ENCODE assay signal across 19 cellular contexts in genomic region chr4:78675325-78675724, GRCh38.
DNase-seq lines count a peak whose midpoint lies in the region; ATAC-seq and TF ChIP-seq lines count a peak whose summit lies in the region.
"Had no signal": no experiment of that assay in that cellular context is flagged by ENCODE, and none has a peak within 500 bp of the region (broad histone marks: within the 10 kb centered on the region; RNA-seq: fewer than 3 reads in every experiment).

No MANE protein-coding gene starts in this region.

- H3K9ac ChIP-seq in SK-N-SH = no peak overlapping the region
- H3K9ac ChIP-seq: BLaER1 had no signal

- no peak for TF ChIP-seq EP300 in SK-N-SH (IDR thresholded peaks at IDR 0.05; ENCODE audit: borderline replicate concordance in 1 of 2, low read depth in 1 of 2, low read length in 1 of 2)

- no peak for TF ChIP-seq RAD21 in SK-N-SH (IDR thresholded peaks at IDR 0.05; ENCODE audit: low read length)

- WGBS in SK-N-SH (ENCODE audit: low lambda C conversion rate) = 42% methylated on average over 1 of the region's 1 CpG

- H3K4me2 ChIP-seq in SK-N-SH = no peak overlapping the region
- H3K4me2 ChIP-seq: A549, BLaER1 had no signal

- H4K20me1 ChIP-seq in SK-N-SH (ENCODE audit: insufficient read depth) = no peaks in the 10 kb centered on the region
- H4K20me1 ChIP-seq: BLaER1 had no signal

- H2AFZ ChIP-seq in SK-N-SH (ENCODE audit: low read depth) = no peak overlapping the region

- no peaks in the 10 kb centered on the region for H3K9me3 ChIP-seq in SK-N-SH
- H3K9me3 ChIP-seq: A549, BE2C had no signal

- H3K79me2 ChIP-seq in SK-N-SH (ENCODE audit: insufficient read depth) = no peaks in the 10 kb centered on the region

- CTCF ChIA-PET in SK-N-SH (lab: Yijun Ruan, JAX) (no interaction called here), activated B cell treated with CpG ODN at 0.5 μM for 24 hours (lab: Charles Lee) (no interaction called here)

- H3K36me3 Mint-ChIP-seq in activated B cell treated with CpG ODN at 0.5 μM for 24 hours (ENCODE audit: low read depth) = no peaks in the 10 kb centered on the region
- H3K36me3 Mint-ChIP-seq in stimulated activated memory B cell treated with anti-CD40 and anti-IgM and Interleukin-4, amounts not matched to agents 10 μg/mL and 1 μg/mL and 100 μg/mL, for 72 hours = no peaks in the 10 kb centered on the region
- H3K36me3 Mint-ChIP-seq: CD4-positive, alpha-beta memory T cell; CD4-positive, CD25-positive, alpha-beta regulatory T cell had no signal

- no peaks in the 10 kb centered on the region for H3K36me3 ChIP-seq in SK-N-SH (replicated peaks in 1 of 2; ENCODE audit: control insufficient read depth in 1 of 2, insufficient read depth in 2 of 2, low read length in 1 of 2)
- H3K36me3 ChIP-seq: BE2C, BLaER1 had no signal

- peaks cover 0 to 2% of the 10 kb centered on the region in 2 experiments; a peak in 1 of 4 replicates for H3K4me1 ChIP-seq in SK-N-SH (ENCODE audit: control insufficient read depth in 1 of 2, insufficient read depth in 2 of 2, low read depth in 1 of 2, low read length in 1 of 2)
- H3K4me1 ChIP-seq: A549, BE2C, BLaER1 had no signal

- no peak overlapping the region for H3K4me3 ChIP-seq in SK-N-SH (ENCODE audit: low read depth in 2 of 2, low read length in 1 of 2)
- H3K4me3 ChIP-seq: A549, BLaER1 had no signal

- no peak for TF ChIP-seq CTCF in SK-N-SH (IDR thresholded peaks at IDR 0.05)
- TF ChIP-seq CTCF in activated B cell treated with CpG ODN at 0.5 μM for 24 hours (IDR thresholded peaks at IDR 0.05) = no peak

- H3K27ac ChIP-seq in SK-N-SH (ENCODE audit: low read depth in 2 of 2, low read length in 1 of 2) = no peak overlapping the region
- H3K27ac ChIP-seq: 22Rv1, A549, BLaER1 had no signal

- H3K27me3 ChIP-seq in SK-N-SH (ENCODE audit: insufficient read depth) = no peaks in the 10 kb centered on the region
- H3K27me3 ChIP-seq: BE2C, BLaER1 had no signal

- ATAC-seq in SK-N-SH treated with all-trans-retinoic acid at 6 μM for 48 hours = no peak
- ATAC-seq in activated B cell treated with CpG ODN at 0.5 μM for 24 hours (ENCODE audit: low read depth) = no peak
- no peak for ATAC-seq in stimulated activated memory B cell treated with anti-CD40 and anti-IgM and Interleukin-4, amounts not matched to agents 10 μg/mL and 1 μg/mL and 100 μg/mL, for 72 hours
- no peak for ATAC-seq in GM18868 (IDR thresholded peaks at IDR 0.05; ENCODE audit: unreplicated experiment)
- ATAC-seq: A549 had no signal

- H3K27ac Mint-ChIP-seq in activated B cell treated with CpG ODN at 0.5 μM for 24 hours = peak overlapping the region; percentile 7
- peak overlapping the region; percentile 8 for H3K27ac Mint-ChIP-seq in stimulated activated memory B cell treated with anti-CD40 and anti-IgM and Interleukin-4, amounts not matched to agents 10 μg/mL and 1 μg/mL and 100 μg/mL, for 72 hours
- H3K27ac Mint-ChIP-seq: CD4-positive, CD25-positive, alpha-beta regulatory T cell; CD8-positive, alpha-beta memory T cell had no signal

- no peak overlapping the region for H3K4me3 Mint-ChIP-seq in activated B cell treated with CpG ODN at 0.5 μM for 24 hours
- no peak overlapping the region for H3K4me3 Mint-ChIP-seq in stimulated activated memory B cell treated with anti-CD40 and anti-IgM and Interleukin-4, amounts not matched to agents 10 μg/mL and 1 μg/mL and 100 μg/mL, for 72 hours
- H3K4me3 Mint-ChIP-seq: CD14-positive monocyte; CD4-positive, alpha-beta memory T cell; CD4-positive, CD25-positive, alpha-beta regulatory T cell; CD8-positive, alpha-beta memory T cell had no signal

- no peak for DNase-seq in SK-N-SH
- no peak for DNase-seq in activated B cell treated with CpG ODN at 0.5 μM for 24 hours
- DNase-seq in RKO (ENCODE audit: low spot score) = no peak
- DNase-seq: AML-193; BE2C; C1 segment of cervical spinal cord; CD4-positive, alpha-beta memory T cell; CD4-positive, CD25-positive, alpha-beta regulatory T cell; CD8-positive, alpha-beta memory T cell; COR-L47; DMS79 treated with DMSO at 0.1 percent for 48 hours; GF-D8 had no signal

- H3F3A ChIP-seq in SK-N-SH (replicated peaks; ENCODE audit: insufficient read depth) = no peaks in the 10 kb centered on the region

- no peaks in the 10 kb centered on the region for H3K9me2 ChIP-seq in SK-N-SH

- POLR2A ChIA-PET in SK-N-SH (lab: Yijun Ruan, JAX) = no interaction called here
- POLR2A ChIA-PET in activated B cell treated with CpG ODN at 0.5 μM for 24 hours (lab: Charles Lee) = no interaction called here

- H3K9me3 Mint-ChIP-seq in activated B cell treated with CpG ODN at 0.5 μM for 24 hours = peaks cover 3% of the 10 kb centered on the region
- peaks cover 4% of the 10 kb centered on the region for H3K9me3 Mint-ChIP-seq in stimulated activated memory B cell treated with anti-CD40 and anti-IgM and Interleukin-4, amounts not matched to agents 10 μg/mL and 1 μg/mL and 100 μg/mL, for 72 hours

- intact Hi-C loops in activated B cell treated with CpG ODN at 0.5 μM for 24 hours (cut with micrococcal nuclease) = no loop called here

- peaks cover 38% of the 10 kb centered on the region for H3K4me1 Mint-ChIP-seq in activated B cell treated with CpG ODN at 0.5 μM for 24 hours
- H3K4me1 Mint-ChIP-seq in stimulated activated memory B cell treated with anti-CD40 and anti-IgM and Interleukin-4, amounts not matched to agents 10 μg/mL and 1 μg/mL and 100 μg/mL, for 72 hours = peaks cover 24% of the 10 kb centered on the region
- H3K4me1 Mint-ChIP-seq: CD4-positive, alpha-beta memory T cell; CD4-positive, CD25-positive, alpha-beta regulatory T cell; CD8-positive, alpha-beta memory T cell had no signal

- no peaks in the 10 kb centered on the region for H3K27me3 Mint-ChIP-seq in activated B cell treated with CpG ODN at 0.5 μM for 24 hours
- no peaks in the 10 kb centered on the region for H3K27me3 Mint-ChIP-seq in stimulated activated memory B cell treated with anti-CD40 and anti-IgM and Interleukin-4, amounts not matched to agents 10 μg/mL and 1 μg/mL and 100 μg/mL, for 72 hours
- H3K27me3 Mint-ChIP-seq: CD4-positive, alpha-beta memory T cell had no signal

TF ChIP-seq in SK-N-SH treated with all-trans-retinoic acid at 6 μM for 48 hours, 23 proteins besides CTCF, POLR2A, EP300 and RAD21:
- TF ChIP-seq ISL1 (CRISPR knock-in tag; IDR thresholded peaks at IDR 0.05) (no peak), ZNF8 (CRISPR knock-in tag; IDR thresholded peaks at IDR 0.05) (peak; percentile 81)

TF ChIP-seq in SK-N-SH, 30 proteins besides CTCF, POLR2A, EP300 and RAD21 (continues in another document):
- TF ChIP-seq ELF1 (IDR thresholded peaks at IDR 0.05) (no peak), IRF3 (IDR thresholded peaks at IDR 0.05; ENCODE audit: low read depth, low read length) (no peak), FOSL2 (IDR thresholded peaks at IDR 0.05; ENCODE audit: borderline replicate concordance, low read depth) (no peak), REST (IDR thresholded peaks at IDR 0.05; ENCODE audit: low read depth, low read length) (no peak), SMC3 (IDR thresholded peaks at IDR 0.05; ENCODE audit: low read depth, low read length) (no peak), GATA2 (CRISPR knock-in tag; IDR thresholded peaks at IDR 0.05) (no peak), RCOR1 (IDR thresholded peaks at IDR 0.05; ENCODE audit: low read length) (no peak), SIN3A (IDR thresholded peaks at IDR 0.05; ENCODE audit: borderline replicate concordance, low read depth, low read length) (no peak), USF2 (IDR thresholded peaks at IDR 0.05; ENCODE audit: borderline replicate concordance, low read depth, low read length) (no peak)
